In the genomic region with DNA sequence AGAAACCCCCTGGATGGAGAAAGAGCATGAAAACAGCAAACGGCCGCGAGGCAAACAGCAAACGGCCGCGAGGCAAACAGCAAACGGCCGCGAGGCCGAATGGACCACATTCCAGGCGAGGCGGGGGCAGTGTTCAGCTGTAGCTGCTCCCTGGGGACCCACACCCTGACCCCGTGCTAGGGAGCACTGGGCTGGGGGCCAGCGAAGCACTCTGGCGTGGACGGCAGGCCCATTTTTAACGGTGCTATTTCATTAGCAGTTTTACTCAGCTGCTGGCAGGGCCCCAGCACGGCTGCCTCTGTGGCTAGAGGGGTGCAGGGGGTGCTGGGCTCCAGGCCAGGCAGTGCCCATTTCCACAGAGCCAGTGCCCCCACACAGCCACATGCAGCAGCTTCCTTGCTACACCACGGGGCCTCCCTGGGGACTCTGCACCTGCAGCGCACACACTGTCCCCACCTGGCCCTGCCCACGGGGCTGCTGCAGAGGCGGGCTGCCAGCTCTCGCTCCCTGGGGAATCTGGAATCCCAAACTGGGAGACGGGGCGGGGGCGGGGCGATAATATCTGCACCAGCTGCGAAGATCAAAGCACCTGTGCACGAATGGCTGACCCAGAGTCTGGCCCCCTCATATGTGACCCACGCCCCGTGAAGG, we compare ENCODE assay signal across 12 cellular contexts. TPM values are rescaled to one million over a fixed set of nuclear protein-coding genes. Genes with fewer than 3 reads are reported as not detected.
DNase-seq lines count a peak whose midpoint lies in the region; ATAC-seq, FAIRE-seq and TF ChIP-seq lines count a peak whose summit lies in the region.
"Had no signal": no experiment of that assay in that cellular context is flagged by ENCODE, and none has a peak within 500 bp of the region (broad histone marks: within the 10 kb centered on the region; RNA-seq: fewer than 3 reads in every experiment).

No MANE protein-coding gene starts in this region.

- H3K9me3 Mint-ChIP-seq in activated CD4-positive, alpha-beta T cell treated with anti-CD3 and anti-CD28 coated beads, Interleukin-2, amount 10 ng/mL, durations not matched to agents 24 days and 14 days, result no peaks in the 10 kb centered on the region

- ATAC-seq in left ventricle myocardium superior (peak; percentile 42), GM21390 (IDR thresholded peaks at IDR 0.05; ENCODE audit: unreplicated experiment) (no peak)
- ATAC-seq: upper lobe of right lung had no signal

- H3K27ac ChIP-seq in transverse colon, result no peak overlapping the region
- H3K27ac ChIP-seq: upper lobe of right lung had no signal

- H3K27ac Mint-ChIP-seq in activated CD4-positive, alpha-beta T cell treated with anti-CD3 and anti-CD28 coated beads, Interleukin-2, amount 10 ng/mL, durations not matched to agents 24 days and 14 days, result no peak overlapping the region

- no peaks in the 10 kb centered on the region for H3K36me3 Mint-ChIP-seq in activated CD4-positive, alpha-beta T cell treated with anti-CD3 and anti-CD28 coated beads, Interleukin-2, amount 10 ng/mL, durations not matched to agents 24 days and 14 days (ENCODE audit: low read depth)

- H3K4me1 Mint-ChIP-seq in activated CD4-positive, alpha-beta T cell treated with anti-CD3 and anti-CD28 coated beads, Interleukin-2, amount 10 ng/mL, durations not matched to agents 24 days and 14 days, result peaks cover 17% of the 10 kb centered on the region

- peaks cover 13% of the 10 kb centered on the region for H3K27me3 Mint-ChIP-seq in activated CD4-positive, alpha-beta T cell treated with anti-CD3 and anti-CD28 coated beads, Interleukin-2, amount 10 ng/mL, durations not matched to agents 24 days and 14 days

- H3K4me3 Mint-ChIP-seq in activated CD4-positive, alpha-beta T cell treated with anti-CD3 and anti-CD28 coated beads, Interleukin-2, amount 10 ng/mL, durations not matched to agents 24 days and 14 days, result no peak overlapping the region

- H3K9me3 ChIP-seq in transverse colon, result no peaks in the 10 kb centered on the region
- H3K9me3 ChIP-seq: HAP-1, upper lobe of right lung had no signal

- intact Hi-C loops in left ventricle myocardium superior (cut with micrococcal nuclease), result loop anchor here (10.0 kb wide), 1 partner anchor 182 kb away; a partner anchor contains a TSS
- intact Hi-C loops in transverse colon (cut with DNase I; ENCODE audit: low total_unique reads), result no loop called here
- intact Hi-C loops in activated CD4-positive, alpha-beta T cell treated with anti-CD3 and anti-CD28 coated beads, Interleukin-2, amount 10 ng/mL, durations not matched to agents 24 days and 14 days (cut with micrococcal nuclease), result no loop called here

- peaks cover 43% of the 10 kb centered on the region for H3K27me3 ChIP-seq in transverse colon

- 31% methylated on average over 29 of the region's 31 CpGs; no CpG with 5 or more reads in 1 of the 2 donors for WGBS in transverse colon (ENCODE audit: low coverage in 1 of 2), 2 donors

- H3K4me3 ChIP-seq in transverse colon, result no peak overlapping the region
- H3K4me3 ChIP-seq: HAP-1, upper lobe of right lung had no signal

- in situ Hi-C loops in transverse colon (cut with MboI; ENCODE audit: low pct_ligation_motif_present in 1 of 4, low pct_unique_long_range_greater_than_20kb in 1 of 4, low sequenced_read_pairs in 3 of 4), result no loop called here

- no peak for TF ChIP-seq EP300 in transverse colon (IDR thresholded peaks at IDR 0.05; ENCODE audit: low read depth)

- FAIRE-seq in RCC 7860 (lab: Jason Lieb, UNC), result peak; percentile 51

- H3K4me1 ChIP-seq in transverse colon, result peaks cover 0 to 26% (median 12%) of the 10 kb centered on the region in 4 donors

- peak; percentile 11 to 36 for DNase-seq in NCI-H524 (lab: John Stamatoyannopoulos, UW)
- DNase-seq in NCI-H524 treated with DMSO at 0.1 percent for 48 hours (lab: John Stamatoyannopoulos, UW), result no peak
- DNase-seq in RCC 7860 (ENCODE audit: low spot score), result peak; percentile 44
- peak; percentile 82 for DNase-seq in left ventricle myocardium superior
- DNase-seq in transverse colon, result peak; percentile 28
- no peak for DNase-seq in KG1 (lab: John Stamatoyannopoulos, UW)
- no peak for DNase-seq in activated CD4-positive, alpha-beta T cell treated with anti-CD3 and anti-CD28 coated beads, Interleukin-2, amount 10 ng/mL, durations not matched to agents 24 days and 14 days
- DNase-seq: activated CD4-positive, alpha-beta T cell treated with anti-CD3 and anti-CD28 coated beads for 4 hours; stimulated activated CD4-positive, alpha-beta T cell treated with anti-CD3 and anti-CD28 coated beads, Interleukin-4, amount 100 ng/mL, for 24 hours; upper lobe of right lung had no signal

- TF ChIP-seq POLR2A in transverse colon (IDR thresholded peaks at IDR 0.05), result no peak

- no peak for TF ChIP-seq CTCF in transverse colon (IDR thresholded peaks at IDR 0.05)

- no peaks in the 10 kb centered on the region for H3K36me3 ChIP-seq in transverse colon
- H3K36me3 ChIP-seq: HAP-1, upper lobe of right lung had no signal

RNA-seq across cellular contexts. Expression of a gene that starts 35.6 kb away (rescaled TPM):
- total RNA-seq in left ventricle myocardium superior (9.4 TPM), transverse colon (100 to 1,000 TPM in 1 of 4 donors, 10 to 100 TPM in 3; 13.7 to 375 (median 60.0) TPM)
- 57.8 and 67.3 TPM in 2 replicates for total RNA-seq in activated CD4-positive, alpha-beta T cell treated with anti-CD3 and anti-CD28 coated beads, Interleukin-2, amount 10 ng/mL, durations not matched to agents 24 days and 14 days

Comparison
In these comparisons a context has a peak if more than half of its experiments do, and no peak if none do; other contexts are left out.
1. DNase-seq: peak in NCI-H524 (2 of 2), RCC 7860 (single experiment), left ventricle myocardium superior (single experiment) and transverse colon (single experiment); none in NCI-H524 treated with DMSO at 0.1 percent for 48 hours (single experiment), KG1 (single experiment) and activated CD4-positive, alpha-beta T cell treated with anti-CD3 and anti-CD28 coated beads, Interleukin-2, amount 10 ng/mL, durations not matched to agents 24 days and 14 days (single experiment).